Comparison of ENCODE assay signal across 8 cellular contexts in genomic region chr17:731943-732787, GRCh38. TPM values are rescaled to one million over a fixed set of nuclear protein-coding genes. Genes with fewer than 3 reads are reported as not detected.
DNase-seq lines count a peak whose midpoint lies in the region; ATAC-seq and TF ChIP-seq lines count a peak whose summit lies in the region.

Gene TLCD3A (plus strand): TSS chr17:732596. CDS start chr17:732648, 52 bp downstream.

- H3K27ac Mint-ChIP-seq in activated T-cell treated with anti-CD3 and anti-CD28 coated beads, Interleukin-2, amount 50 U/mL, for 24 hours: peak within 1 kb of the TSS; percentile 80

- no peak for TF ChIP-seq CTCF in GM10266 (IDR thresholded peaks at IDR 0.05; ENCODE audit: control insufficient read depth, insufficient read depth, low read depth, missing control alignments)

- no peaks in the 10 kb centered on the region for H3K9me3 Mint-ChIP-seq in activated T-cell treated with anti-CD3 and anti-CD28 coated beads, Interleukin-2, amount 50 U/mL, for 24 hours

- H3K4me1 Mint-ChIP-seq in activated T-cell treated with anti-CD3 and anti-CD28 coated beads, Interleukin-2, amount 50 U/mL, for 24 hours (ENCODE audit: low read depth): peaks cover 22% of the 10 kb centered on the region

- ATAC-seq in HG03135 (IDR thresholded peaks at IDR 0.05; ENCODE audit: unreplicated experiment): no peak

- H3K9ac ChIP-seq in subcutaneous abdominal adipose tissue (ENCODE audit: low read length in 5 of 5): peak within 1 kb of the TSS in 4 of 5 donors; percentile 75 to 82 (median 77)

- peaks cover 40% of the 10 kb centered on the region for H3K36me3 Mint-ChIP-seq in activated T-cell treated with anti-CD3 and anti-CD28 coated beads, Interleukin-2, amount 50 U/mL, for 24 hours (ENCODE audit: low read depth)

- peak within 1 kb of the TSS; percentile 86 for H3K4me3 Mint-ChIP-seq in activated T-cell treated with anti-CD3 and anti-CD28 coated beads, Interleukin-2, amount 50 U/mL, for 24 hours

- H3K9me3 ChIP-seq in esophagus (ENCODE audit: control insufficient read depth in 2 of 2, insufficient read depth in 1 of 2, low read depth in 1 of 2, low read length in 1 of 2) (no peaks in the 10 kb centered on the region), subcutaneous abdominal adipose tissue (ENCODE audit: control insufficient read depth in 5 of 5, low read length in 5 of 5) (no peaks in the 10 kb centered on the region)

- WGBS in esophagus, 2 donors: 1% methylated on average over 78 to 121 of the region's 121 CpGs

- peak; percentile 93 for DNase-seq in GM10266 (ENCODE audit: extremely low spot score)
- DNase-seq in HEK293T (ENCODE audit: extremely low spot score): peak; percentile 68
- peak; percentile 43 for DNase-seq in NCI-H460 (ENCODE audit: extremely low read depth, low read depth)
- peak; percentile 70 for DNase-seq in activated T-cell treated with anti-CD3 and anti-CD28 coated beads, Interleukin-2, amount 50 U/mL, for 24 hours
- DNase-seq in mucosa of gallbladder (ENCODE audit: low spot score): peak; percentile 66

- H3K27me3 Mint-ChIP-seq in activated T-cell treated with anti-CD3 and anti-CD28 coated beads, Interleukin-2, amount 50 U/mL, for 24 hours: peaks cover 15% of the 10 kb centered on the region

- CTCF ChIA-PET in HEK293T (lab: Yijun Ruan, JAX): no interaction called here

- H3K27ac ChIP-seq in esophagus (ENCODE audit: low read depth in 2 of 2, low read length in 1 of 2): peak within 1 kb of the TSS; percentile 81 to 90
- H3K27ac ChIP-seq in subcutaneous abdominal adipose tissue (ENCODE audit: low read depth, low read length): peak within 1 kb of the TSS; percentile 37

- H3K4me3 ChIP-seq in esophagus (ENCODE audit: low read depth in 1 of 2, low read length in 2 of 2) (peak within 1 kb of the TSS; percentile 74 to 76), subcutaneous abdominal adipose tissue (ENCODE audit: low read depth in 1 of 5, low read length in 5 of 5) (peak within 1 kb of the TSS; percentile 42 to 79 (median 72))

- peaks cover 0 to 2% of the 10 kb centered on the region in 2 donors for H3K36me3 ChIP-seq in esophagus (ENCODE audit: control insufficient read depth in 2 of 2, insufficient read depth in 2 of 2, low read length in 1 of 2)
- no peaks in the 10 kb centered on the region for H3K36me3 ChIP-seq in subcutaneous abdominal adipose tissue (ENCODE audit: control insufficient read depth in 5 of 5, insufficient read depth in 5 of 5, low read length in 5 of 5)

- POLR2A ChIA-PET in HEK293T (lab: Yijun Ruan, JAX): interaction anchor here (1.1 kb wide), 1 partner anchor 16 kb away, joined by 3 read pairs; no protein-coding TSS in a partner anchor

- peaks cover 0 to 7% of the 10 kb centered on the region in 2 donors for H3K4me1 ChIP-seq in esophagus (ENCODE audit: control insufficient read depth in 2 of 2, insufficient read depth in 2 of 2, low read length in 1 of 2)
- peaks cover 2 to 22% (median 18%) of the 10 kb centered on the region in 5 donors for H3K4me1 ChIP-seq in subcutaneous abdominal adipose tissue (ENCODE audit: control insufficient read depth in 5 of 5, insufficient read depth in 5 of 5, low read length in 5 of 5)

- H3K27me3 ChIP-seq in esophagus (ENCODE audit: control insufficient read depth in 1 of 2, insufficient read depth in 2 of 2, low read length in 2 of 2): no peaks in the 10 kb centered on the region
- H3K27me3 ChIP-seq in subcutaneous abdominal adipose tissue (ENCODE audit: control insufficient read depth in 5 of 5, insufficient read depth in 4 of 5, low read length in 5 of 5): no peaks in the 10 kb centered on the region

TF ChIP-seq in HEK293T, 16 proteins besides CTCF, POLR2A, EP300 and RAD21:
- no peak for TF ChIP-seq FOXM1 (IDR thresholded peaks at IDR 0.05; ENCODE audit: borderline replicate concordance)
- no peak for TF ChIP-seq ARNT (IDR thresholded peaks at IDR 0.05)
- TF ChIP-seq FOXA1 (IDR thresholded peaks at IDR 0.05): no peak
- no peak for TF ChIP-seq ZNF384 (IDR thresholded peaks at IDR 0.05)
- no peak for TF ChIP-seq CTBP1 (IDR thresholded peaks at IDR 0.05; ENCODE audit: borderline replicate concordance)
- TF ChIP-seq LEF1 (IDR thresholded peaks at IDR 0.05; ENCODE audit: borderline replicate concordance): no peak
- TF ChIP-seq TARDBP (IDR thresholded peaks at IDR 0.05): no peak
- no peak for TF ChIP-seq HDGF (IDR thresholded peaks at IDR 0.05; ENCODE audit: borderline replicate concordance)
- TF ChIP-seq FOXK2 (IDR thresholded peaks at IDR 0.05): no peak
- TF ChIP-seq SP1 (IDR thresholded peaks at IDR 0.05): no peak
- TF ChIP-seq ELF4 (IDR thresholded peaks at IDR 0.05): no peak
- no peak for TF ChIP-seq PKNOX1 (IDR thresholded peaks at IDR 0.05)
- no peak for TF ChIP-seq L3MBTL2 (conservative IDR thresholded peaks at IDR 0.05)
- TF ChIP-seq SUZ12 (IDR thresholded peaks at IDR 0.05): no peak
- TF ChIP-seq BHLHE40 (IDR thresholded peaks at IDR 0.05; ENCODE audit: borderline replicate concordance): no peak
- no peak for TF ChIP-seq NFRKB (IDR thresholded peaks at IDR 0.05)
TF ChIP-seq in HEK293T: peak in this region for 0.

RNA-seq across cellular contexts. Expression of gene TLCD3A, which starts in this region (rescaled TPM):
- total RNA-seq in NCI-H460 (2014; rRNA removed; shearing (Covaris generic)): 17.0 and 21.4 TPM in 2 replicates
- 21.6 and 22.9 TPM in 2 replicates for polyA plus RNA-seq in NCI-H460 (2014; cell fraction: nucleus; rRNA removed)
- 10 to 100 TPM; 11.0 to 18.9 TPM for polyA plus RNA-seq in esophagus
- total RNA-seq in mucosa of gallbladder: 30.2 TPM

Comparison
In these comparisons a context has a peak if more than half of its experiments do, and no peak if none do; other contexts are left out.
1. DNase-seq: peak in every context shown above with its lines; median percentile 93 in GM10266; 70 in activated T-cell treated with anti-CD3 and anti-CD28 coated beads, Interleukin-2, amount 50 U/mL, for 24 hours; 68 in HEK293T; 66 in mucosa of gallbladder; 43 in NCI-H460.